In genomic region chr18:21004721-21005120, GRCh38 we compare ENCODE assay signal across 9 cellular contexts.
DNase-seq lines count a peak whose midpoint lies in the region.
"Had no signal": no experiment of that assay in that cellular context is flagged by ENCODE, and none has a peak within 500 bp of the region (broad histone marks: within the 10 kb centered on the region; RNA-seq: fewer than 3 reads in every experiment).

No MANE protein-coding gene starts in this region.

- peaks cover 14 to 34% (median 22%) of the 10 kb centered on the region in 5 donors for H3K36me3 ChIP-seq in subcutaneous abdominal adipose tissue (ENCODE audit: control insufficient read depth in 5 of 5, insufficient read depth in 5 of 5, low read length in 5 of 5)

- DNase-seq in HuH-7 (ENCODE audit: low spot score) (peak; percentile 22), amniotic stem cell (lab: John Stamatoyannopoulos, UW) (peak; percentile 30), hepatic stellate cell (ENCODE audit: low spot score) (peak; percentile 72), NCI-H2107 treated with DMSO at 0.1 percent for 48 hours (lab: John Stamatoyannopoulos, UW; ENCODE audit: unreplicated experiment) (no peak), mucosa of gallbladder (ENCODE audit: low spot score) (no peak)
- no peak for DNase-seq in stimulated activated CD4-positive, alpha-beta T cell treated with anti-CD3 and anti-CD28 coated beads, Interleukin-12 subunit alpha, Interleukin-12 subunit beta, amount 100 ng/mL, for 4 hours
- DNase-seq in effector CD4-positive, alpha-beta T cell: no peak

- no peak overlapping the region for H3K4me3 ChIP-seq in subcutaneous abdominal adipose tissue (ENCODE audit: low read depth in 1 of 5, low read length in 5 of 5)
- H3K4me3 ChIP-seq: SJSA1 had no signal

- peaks cover 0 to 21% (median 15%) of the 10 kb centered on the region in 5 donors for H3K4me1 ChIP-seq in subcutaneous abdominal adipose tissue (ENCODE audit: control insufficient read depth in 5 of 5, insufficient read depth in 5 of 5, low read length in 5 of 5)

- H3K9ac ChIP-seq in subcutaneous abdominal adipose tissue (ENCODE audit: low read length in 5 of 5): peak overlapping the region in 1 of 5 donors; percentile 58

- no peaks in the 10 kb centered on the region for H3K27me3 ChIP-seq in subcutaneous abdominal adipose tissue (ENCODE audit: control insufficient read depth in 5 of 5, insufficient read depth in 4 of 5, low read length in 5 of 5)
- H3K27me3 ChIP-seq: SJSA1 had no signal

- no peaks in the 10 kb centered on the region for H3K9me3 ChIP-seq in subcutaneous abdominal adipose tissue (ENCODE audit: control insufficient read depth in 5 of 5, low read length in 5 of 5)
- H3K9me3 ChIP-seq: SJSA1 had no signal

- H3K27ac ChIP-seq in subcutaneous abdominal adipose tissue (ENCODE audit: low read depth, low read length): peak overlapping the region; percentile 82
- H3K27ac ChIP-seq: SJSA1 had no signal

Comparison
In these comparisons a context has a peak if more than half of its experiments do, and no peak if none do; other contexts are left out.
1. DNase-seq: peak in HuH-7 (single experiment), amniotic stem cell (single experiment) and hepatic stellate cell (single experiment); none in stimulated activated CD4-positive, alpha-beta T cell treated with anti-CD3 and anti-CD28 coated beads, Interleukin-12 subunit alpha, Interleukin-12 subunit beta, amount 100 ng/mL, for 4 hours (single experiment), NCI-H2107 treated with DMSO at 0.1 percent for 48 hours (single experiment), effector CD4-positive, alpha-beta T cell (single experiment) and mucosa of gallbladder (single experiment).